Comparison of ENCODE assay signal across 14 cellular contexts in genomic region chr17:64115871-64116534, GRCh38. TPM values are rescaled to one million over a fixed set of nuclear protein-coding genes. Genes with fewer than 3 reads are reported as not detected.
DNase-seq lines count a peak whose midpoint lies in the region; ATAC-seq, FAIRE-seq and TF ChIP-seq lines count a peak whose summit lies in the region.
"Had no signal": no experiment of that assay in that cellular context is flagged by ENCODE, and none has a peak within 500 bp of the region (broad histone marks: within the 10 kb centered on the region; RNA-seq: fewer than 3 reads in every experiment).

No MANE protein-coding gene starts in this region.

- H3K9ac ChIP-seq in kidney (ENCODE audit: low read length in 2 of 2): no peak overlapping the region
- H3K9ac ChIP-seq: neural progenitor cell had no signal

- WGBS in right lobe of liver (ENCODE audit: insufficient coverage, low coverage, low lambda C conversion rate, missing lambda C conversion rate): 35% methylated on average over 7 of the region's 7 CpGs

- no peak for TF ChIP-seq POLR2A in right lobe of liver (IDR thresholded peaks at IDR 0.05)

- peak in 1 of 3 donors; percentile 44 for DNase-seq in CD4-positive, CD25-positive, alpha-beta regulatory T cell
- DNase-seq in Jurkat, Clone E6-1 (ENCODE audit: low read depth, low spot score): peak; percentile 58
- peak; percentile 16 for DNase-seq in amniotic stem cell (lab: John Stamatoyannopoulos, UW)
- DNase-seq in right lobe of liver: peak in 1 of 3 donors; percentile 28
- DNase-seq in Kasumi-1 (lab: John Stamatoyannopoulos, UW): no peak
- DNase-seq in kidney: no peak
- DNase-seq: activated naive CD4-positive, alpha-beta T cell treated with Interleukin-2 at 50 U/mL for 16 hours; heart right ventricle had no signal

- no peak for FAIRE-seq in kidney (lab: Jason Lieb, UNC)
- FAIRE-seq: GM12892, H1 had no signal

- no peak overlapping the region for H3K27ac ChIP-seq in CD4-positive, CD25-positive, alpha-beta regulatory T cell (ENCODE audit: insufficient read depth, low read length, poor library complexity, severe bottlenecking)
- peak overlapping the region; percentile 0 to 41 (median 11) for H3K27ac ChIP-seq in right lobe of liver
- H3K27ac ChIP-seq in kidney (ENCODE audit: low read depth in 2 of 2, low read length in 2 of 2): no peak overlapping the region
- H3K27ac ChIP-seq: heart right ventricle, neural progenitor cell had no signal

- H3K27me3 Mint-ChIP-seq in CD4-positive, CD25-positive, alpha-beta regulatory T cell: no peaks in the 10 kb centered on the region
- H3K27me3 Mint-ChIP-seq: IgD-negative memory B cell had no signal

- H3K36me3 Mint-ChIP-seq in CD4-positive, CD25-positive, alpha-beta regulatory T cell: peaks cover 21% of the 10 kb centered on the region
- H3K36me3 Mint-ChIP-seq: neural progenitor cell had no signal

- intact Hi-C loops in right lobe of liver (cut with DNase I): no loop called here
- intact Hi-C loops in kidney (cut with DNase I): no loop called here

- no peaks in the 10 kb centered on the region for H3K27me3 ChIP-seq in CD4-positive, CD25-positive, alpha-beta regulatory T cell (ENCODE audit: control insufficient read depth, insufficient read depth, low read length)
- no peaks in the 10 kb centered on the region for H3K27me3 ChIP-seq in right lobe of liver
- H3K27me3 ChIP-seq: heart right ventricle, neural progenitor cell had no signal

- TF ChIP-seq CTCF in right lobe of liver (IDR thresholded peaks at IDR 0.05) (no peak), kidney (IDR thresholded peaks at IDR 0.05; ENCODE audit: borderline replicate concordance, extremely low read depth, insufficient read depth) (no peak)

- peak overlapping the region; percentile 52 for H3K4me3 ChIP-seq in CD4-positive, CD25-positive, alpha-beta regulatory T cell (ENCODE audit: low read depth, low read length)
- H3K4me3 ChIP-seq in Jurkat, Clone E6-1 (ENCODE audit: low read length): no peak overlapping the region
- H3K4me3 ChIP-seq in right lobe of liver: no peak overlapping the region
- no peak overlapping the region for H3K4me3 ChIP-seq in kidney (ENCODE audit: low read length in 2 of 2)
- H3K4me3 ChIP-seq: heart right ventricle, neural progenitor cell had no signal

- H3K9me3 ChIP-seq in CD4-positive, CD25-positive, alpha-beta regulatory T cell (ENCODE audit: control insufficient read depth in 2 of 2, low read length in 2 of 2): no peaks in the 10 kb centered on the region
- H3K9me3 ChIP-seq in right lobe of liver: no peaks in the 10 kb centered on the region
- H3K9me3 ChIP-seq in kidney (ENCODE audit: control insufficient read depth in 1 of 2, low read length in 2 of 2): no peaks in the 10 kb centered on the region
- H3K9me3 ChIP-seq: heart right ventricle had no signal

- no peaks in the 10 kb centered on the region for H3K9me3 Mint-ChIP-seq in CD4-positive, CD25-positive, alpha-beta regulatory T cell
- H3K9me3 Mint-ChIP-seq: IgD-negative memory B cell, neural progenitor cell had no signal

- peaks cover 23% of the 10 kb centered on the region for H3K4me1 ChIP-seq in CD4-positive, CD25-positive, alpha-beta regulatory T cell (ENCODE audit: control insufficient read depth, insufficient read depth, low read length, poor library complexity, severe bottlenecking)
- H3K4me1 ChIP-seq in right lobe of liver (peaks cover 0 to 51% (median 17%) of the 10 kb centered on the region in 4 donors), kidney (ENCODE audit: control insufficient read depth in 1 of 2, insufficient read depth in 1 of 2, low read depth in 1 of 2, low read length in 2 of 2) (peaks cover 0 to 5% of the 10 kb centered on the region in 2 donors)
- H3K4me1 ChIP-seq: neural progenitor cell had no signal

- H3K4me1 Mint-ChIP-seq in CD4-positive, CD25-positive, alpha-beta regulatory T cell: peaks cover 27 to 58% (median 44%) of the 10 kb centered on the region in 4 donors

- H3K27ac Mint-ChIP-seq in CD4-positive, CD25-positive, alpha-beta regulatory T cell: peak overlapping the region in 1 of 3 donors; percentile 83
- H3K27ac Mint-ChIP-seq: IgD-negative memory B cell, neural progenitor cell had no signal

- peak overlapping the region in 2 of 4 donors; percentile 24 to 36 for H3K4me3 Mint-ChIP-seq in CD4-positive, CD25-positive, alpha-beta regulatory T cell
- H3K4me3 Mint-ChIP-seq: neural progenitor cell had no signal

- H3K36me3 ChIP-seq in CD4-positive, CD25-positive, alpha-beta regulatory T cell (ENCODE audit: control insufficient read depth, insufficient read depth, low read length): no peaks in the 10 kb centered on the region
- no peaks in the 10 kb centered on the region for H3K36me3 ChIP-seq in right lobe of liver
- no peaks in the 10 kb centered on the region for H3K36me3 ChIP-seq in kidney (ENCODE audit: control insufficient read depth in 1 of 2, insufficient read depth in 2 of 2, low read length in 2 of 2)
- H3K36me3 ChIP-seq: heart right ventricle, neural progenitor cell had no signal

- no peak for ATAC-seq in CD4-positive, CD25-positive, alpha-beta regulatory T cell (ENCODE audit: low read depth in 2 of 2)
- ATAC-seq in right lobe of liver (peak; percentile 44 to 55 (median 48)), HG03039 (IDR thresholded peaks at IDR 0.05; ENCODE audit: unreplicated experiment) (no peak), HG03378 (IDR thresholded peaks at IDR 0.05; ENCODE audit: unreplicated experiment) (no peak)

RNA-seq across cellular contexts. Expression of gene ERN1, which starts 13.9 kb away (rescaled TPM):
- total RNA-seq in CD4-positive, CD25-positive, alpha-beta regulatory T cell: 96.7 TPM
- polyA plus RNA-seq in CD4-positive, CD25-positive, alpha-beta regulatory T cell: 10 to 100 TPM; 30.2 to 39.3 (median 35.1) TPM
- polyA plus RNA-seq in Jurkat, Clone E6-1 (2012; ENCODE audit: insufficient read depth, insufficient read length): 3.3 TPM
- total RNA-seq in right lobe of liver (10 to 100 TPM; 22.7 to 47.6 (median 28.7) TPM), kidney (37.0 TPM)
- polyA plus RNA-seq in kidney (ENCODE audit: insufficient read depth, low read depth, low replicate concordance): 2.8 TPM

Comparison
In these comparisons a context has a peak if more than half of its experiments do, and no peak if none do; other contexts are left out.
1. ATAC-seq: peak in right lobe of liver (4 of 4); none in CD4-positive, CD25-positive, alpha-beta regulatory T cell (0 of 2), HG03039 (single experiment) and HG03378 (single experiment).
2. DNase-seq: peak in Jurkat, Clone E6-1 (single experiment) and amniotic stem cell (single experiment); none in Kasumi-1 (0 of 2) and kidney (single experiment).
3. H3K27ac ChIP-seq: peak in right lobe of liver (3 of 3); none in CD4-positive, CD25-positive, alpha-beta regulatory T cell (single experiment) and kidney (0 of 2).